Comparison of ENCODE assay signal across 9 cellular contexts in the genomic region with DNA sequence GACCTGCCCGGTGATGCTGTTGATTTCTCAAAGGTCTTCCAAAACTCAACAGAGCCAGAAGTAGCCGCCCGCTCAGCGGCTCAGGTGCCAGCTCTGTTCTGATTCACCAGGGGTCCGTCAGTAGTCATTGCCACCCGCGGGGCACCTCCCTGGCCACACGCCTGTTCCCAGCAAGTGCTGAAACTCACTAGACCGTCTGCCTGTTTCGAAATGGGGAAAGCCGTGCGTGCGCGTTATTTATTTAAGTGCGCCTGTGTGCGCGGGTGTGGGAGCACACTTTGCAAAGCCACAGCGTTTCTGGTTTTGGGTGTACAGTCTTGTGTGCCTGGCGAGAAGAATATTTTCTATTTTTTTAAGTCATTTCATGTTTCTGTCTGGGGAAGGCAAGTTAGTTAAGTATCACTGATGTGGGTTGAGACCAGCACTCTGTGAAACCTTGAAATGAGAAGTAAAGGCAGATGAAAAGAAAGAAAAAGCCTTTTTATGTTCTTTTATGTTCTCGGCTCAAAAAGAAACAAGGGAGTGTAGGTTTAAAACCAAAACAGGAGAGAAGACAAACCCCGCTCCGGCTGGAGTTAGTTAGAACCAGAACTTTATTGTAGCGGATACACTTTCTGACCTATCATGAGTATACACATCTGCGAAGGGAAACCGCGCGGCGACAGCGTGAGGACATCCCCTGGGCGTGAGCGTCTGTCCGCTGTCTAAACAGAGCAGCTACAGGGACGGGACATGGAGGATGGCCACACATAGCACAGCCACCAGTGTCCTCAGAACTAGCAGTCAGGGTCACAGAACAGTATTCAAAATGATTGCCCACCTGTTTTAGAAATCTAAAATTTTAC.
DNase-seq lines count a peak whose midpoint lies in the region; ATAC-seq and TF ChIP-seq lines count a peak whose summit lies in the region.
"Had no signal": no experiment of that assay in that cellular context is flagged by ENCODE, and none has a peak within 500 bp of the region (broad histone marks: within the 10 kb centered on the region; RNA-seq: fewer than 3 reads in every experiment).

No MANE protein-coding gene starts in this region.

- no peaks in the 10 kb centered on the region for H3K9me3 ChIP-seq in effector memory CD4-positive, alpha-beta T cell (ENCODE audit: control insufficient read depth, low read length)
- no peaks in the 10 kb centered on the region for H3K9me3 ChIP-seq in prostate gland

- DNase-seq in MV-4-11 (lab: John Stamatoyannopoulos, UW), result peak; percentile 69
- peak; percentile 51 for DNase-seq in activated CD8-positive, alpha-beta memory T cell treated with anti-CD3 and anti-CD28 coated beads, Interleukin-2, amount 50 U/mL, for 4 hours
- no peak for DNase-seq in effector memory CD4-positive, alpha-beta T cell
- DNase-seq in stimulated activated CD8-positive, alpha-beta memory T cell treated with anti-CD3 and anti-CD28 coated beads, Interleukin-15, amount 100 ng/mL, for 48 hours (ENCODE audit: low read depth in 2 of 2), result peak; percentile 61 to 78
- DNase-seq in prostate gland (ENCODE audit: low spot score), result no peak
- no peak for DNase-seq in NCI-H69 (lab: John Stamatoyannopoulos, UW)
- DNase-seq in medulla oblongata (ENCODE audit: extremely low spot score), result no peak
- DNase-seq: dermis blood vessel endothelial cell had no signal

- no peak for ATAC-seq in HG03175 (IDR thresholded peaks at IDR 0.05; ENCODE audit: unreplicated experiment)

- H3K4me1 ChIP-seq in effector memory CD4-positive, alpha-beta T cell (ENCODE audit: control insufficient read depth, insufficient read depth, low read length, poor library complexity, severe bottlenecking), result peaks cover 31% of the 10 kb centered on the region
- no peaks in the 10 kb centered on the region for H3K4me1 ChIP-seq in prostate gland (replicated peaks)

- whole genome bisulfite sequencing in prostate gland, result 89% methylated on average over 31 of the region's 33 CpGs

- intact Hi-C loops in prostate gland (cut with DNase I), result no loop called here

- peaks cover 73% of the 10 kb centered on the region for H3K36me3 ChIP-seq in effector memory CD4-positive, alpha-beta T cell (ENCODE audit: control insufficient read depth, insufficient read depth, low read length)
- H3K36me3 ChIP-seq in prostate gland, result peaks cover 28 to 33% of the 10 kb centered on the region in 2 donors

- no peak for TF ChIP-seq CTCF in prostate gland (IDR thresholded peaks at IDR 0.05)

- no peak for TF ChIP-seq POLR2A in prostate gland (IDR thresholded peaks at IDR 0.05)

- H3K27ac ChIP-seq in effector memory CD4-positive, alpha-beta T cell (ENCODE audit: insufficient read depth, low read length, poor library complexity, severe bottlenecking), result peak overlapping the region; percentile 52
- no peak overlapping the region for H3K27ac ChIP-seq in prostate gland

- peak overlapping the region; percentile 13 for H3K4me3 ChIP-seq in effector memory CD4-positive, alpha-beta T cell (ENCODE audit: insufficient read depth, low read depth, low read length, poor library complexity, severe bottlenecking)
- H3K4me3 ChIP-seq in prostate gland, result no peak overlapping the region

- H3K27me3 ChIP-seq in effector memory CD4-positive, alpha-beta T cell (replicated peaks; ENCODE audit: control insufficient read depth, insufficient read depth, low read length, poor library complexity, severe bottlenecking), result no peaks in the 10 kb centered on the region
- H3K27me3 ChIP-seq in prostate gland (replicated peaks; ENCODE audit: insufficient read depth), result no peaks in the 10 kb centered on the region

Comparison
In these comparisons a context has a peak if more than half of its experiments do, and no peak if none do; other contexts are left out.
1. DNase-seq: peak in MV-4-11 (single experiment), activated CD8-positive, alpha-beta memory T cell treated with anti-CD3 and anti-CD28 coated beads, Interleukin-2, amount 50 U/mL, for 4 hours (single experiment) and stimulated activated CD8-positive, alpha-beta memory T cell treated with anti-CD3 and anti-CD28 coated beads, Interleukin-15, amount 100 ng/mL, for 48 hours (2 of 2); none in effector memory CD4-positive, alpha-beta T cell (0 of 3), prostate gland (single experiment), NCI-H69 (single experiment) and medulla oblongata (single experiment).